In the genomic region with DNA sequence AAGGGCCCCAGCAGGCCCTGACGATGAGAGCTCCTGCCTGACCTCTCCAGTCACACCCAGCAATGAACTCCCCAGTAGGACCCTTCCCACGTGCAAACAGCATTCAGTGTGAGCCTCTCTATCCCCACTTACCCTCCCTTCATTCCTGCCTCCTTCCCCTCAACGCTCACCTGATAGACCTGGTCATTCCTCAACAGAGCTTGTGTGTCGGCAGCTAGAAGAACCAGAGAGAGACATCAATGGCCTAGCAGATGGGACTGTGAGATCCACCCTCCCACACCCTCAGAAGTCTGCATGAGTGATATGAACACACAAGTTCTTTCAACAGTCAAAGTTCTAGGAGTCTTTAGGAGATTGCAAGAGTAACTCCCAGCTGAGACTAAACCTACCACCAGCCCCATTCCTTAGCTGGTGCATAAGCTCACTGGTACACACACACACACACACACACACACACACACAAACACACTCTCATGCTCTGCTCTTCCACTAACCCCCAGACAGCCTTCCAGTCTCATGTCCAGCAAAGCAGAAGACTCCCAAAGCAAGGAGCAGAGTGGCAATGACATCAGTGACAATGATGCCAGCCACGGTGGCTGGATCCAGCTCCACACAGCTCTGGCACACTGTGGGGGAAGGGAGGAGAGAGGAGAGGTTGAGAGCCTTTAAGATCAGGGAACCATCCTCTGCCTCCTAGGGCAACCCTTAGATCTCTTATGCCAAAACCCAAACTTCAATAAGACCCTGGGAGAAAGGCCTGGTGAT, we compare ENCODE assay signal across 1 cellular context.
TF ChIP-seq lines count a peak whose summit lies in the region.

No MANE protein-coding gene starts in this region.

TF ChIP-seq in H1, 55 proteins besides CTCF, POLR2A, EP300 and RAD21:
- TF ChIP-seq TEAD4 (IDR thresholded peaks at IDR 0.05; ENCODE audit: low read depth, low read length) (no peak), CBX5 (IDR thresholded peaks at IDR 0.05; ENCODE audit: low read depth, low read length) (no peak), POU5F1 (IDR thresholded peaks at IDR 0.05; ENCODE audit: low read depth, low read length) (no peak), CHD1 (IDR thresholded peaks at IDR 0.05; ENCODE audit: low read depth, low read length) (no peak), POLR2AphosphoS5 (IDR thresholded peaks at IDR 0.05; ENCODE audit: low read depth, low read length) (no peak), SP2 (IDR thresholded peaks at IDR 0.05; ENCODE audit: low read length) (no peak), SIN3A (conservative IDR thresholded peaks at IDR 0.05 in 1 of 2, IDR thresholded peaks at IDR 0.05 in 1 of 2; ENCODE audit: low read depth in 1 of 2, low read length in 2 of 2) (no peak), TBP (IDR thresholded peaks at IDR 0.05; ENCODE audit: low read depth, low read length) (no peak), EZH2 (IDR thresholded peaks at IDR 0.05; ENCODE audit: low read depth, low read length, severe bottlenecking) (no peak), CBX8 (IDR thresholded peaks at IDR 0.05; ENCODE audit: borderline replicate concordance, low read depth, low read length) (no peak), SP1 (IDR thresholded peaks at IDR 0.05; ENCODE audit: low read depth, low read length) (no peak), RFX5 (IDR thresholded peaks at IDR 0.05; ENCODE audit: borderline replicate concordance, low read depth, low read length) (no peak), EGR1 (IDR thresholded peaks at IDR 0.05; ENCODE audit: borderline replicate concordance, low read depth, low read length) (no peak), CREB1 (IDR thresholded peaks at IDR 0.05) (no peak), ASH2L (IDR thresholded peaks at IDR 0.05; ENCODE audit: low read length) (no peak), JUN (IDR thresholded peaks at IDR 0.05; ENCODE audit: low read depth, low read length) (no peak), BCL11A (IDR thresholded peaks at IDR 0.05; ENCODE audit: low read depth in 2 of 2, low read length in 2 of 2) (no peak), RBBP5 (IDR thresholded peaks at IDR 0.05; ENCODE audit: borderline replicate concordance, low read depth, low read length) (no peak)
- TF ChIP-seq, protein P1, sequence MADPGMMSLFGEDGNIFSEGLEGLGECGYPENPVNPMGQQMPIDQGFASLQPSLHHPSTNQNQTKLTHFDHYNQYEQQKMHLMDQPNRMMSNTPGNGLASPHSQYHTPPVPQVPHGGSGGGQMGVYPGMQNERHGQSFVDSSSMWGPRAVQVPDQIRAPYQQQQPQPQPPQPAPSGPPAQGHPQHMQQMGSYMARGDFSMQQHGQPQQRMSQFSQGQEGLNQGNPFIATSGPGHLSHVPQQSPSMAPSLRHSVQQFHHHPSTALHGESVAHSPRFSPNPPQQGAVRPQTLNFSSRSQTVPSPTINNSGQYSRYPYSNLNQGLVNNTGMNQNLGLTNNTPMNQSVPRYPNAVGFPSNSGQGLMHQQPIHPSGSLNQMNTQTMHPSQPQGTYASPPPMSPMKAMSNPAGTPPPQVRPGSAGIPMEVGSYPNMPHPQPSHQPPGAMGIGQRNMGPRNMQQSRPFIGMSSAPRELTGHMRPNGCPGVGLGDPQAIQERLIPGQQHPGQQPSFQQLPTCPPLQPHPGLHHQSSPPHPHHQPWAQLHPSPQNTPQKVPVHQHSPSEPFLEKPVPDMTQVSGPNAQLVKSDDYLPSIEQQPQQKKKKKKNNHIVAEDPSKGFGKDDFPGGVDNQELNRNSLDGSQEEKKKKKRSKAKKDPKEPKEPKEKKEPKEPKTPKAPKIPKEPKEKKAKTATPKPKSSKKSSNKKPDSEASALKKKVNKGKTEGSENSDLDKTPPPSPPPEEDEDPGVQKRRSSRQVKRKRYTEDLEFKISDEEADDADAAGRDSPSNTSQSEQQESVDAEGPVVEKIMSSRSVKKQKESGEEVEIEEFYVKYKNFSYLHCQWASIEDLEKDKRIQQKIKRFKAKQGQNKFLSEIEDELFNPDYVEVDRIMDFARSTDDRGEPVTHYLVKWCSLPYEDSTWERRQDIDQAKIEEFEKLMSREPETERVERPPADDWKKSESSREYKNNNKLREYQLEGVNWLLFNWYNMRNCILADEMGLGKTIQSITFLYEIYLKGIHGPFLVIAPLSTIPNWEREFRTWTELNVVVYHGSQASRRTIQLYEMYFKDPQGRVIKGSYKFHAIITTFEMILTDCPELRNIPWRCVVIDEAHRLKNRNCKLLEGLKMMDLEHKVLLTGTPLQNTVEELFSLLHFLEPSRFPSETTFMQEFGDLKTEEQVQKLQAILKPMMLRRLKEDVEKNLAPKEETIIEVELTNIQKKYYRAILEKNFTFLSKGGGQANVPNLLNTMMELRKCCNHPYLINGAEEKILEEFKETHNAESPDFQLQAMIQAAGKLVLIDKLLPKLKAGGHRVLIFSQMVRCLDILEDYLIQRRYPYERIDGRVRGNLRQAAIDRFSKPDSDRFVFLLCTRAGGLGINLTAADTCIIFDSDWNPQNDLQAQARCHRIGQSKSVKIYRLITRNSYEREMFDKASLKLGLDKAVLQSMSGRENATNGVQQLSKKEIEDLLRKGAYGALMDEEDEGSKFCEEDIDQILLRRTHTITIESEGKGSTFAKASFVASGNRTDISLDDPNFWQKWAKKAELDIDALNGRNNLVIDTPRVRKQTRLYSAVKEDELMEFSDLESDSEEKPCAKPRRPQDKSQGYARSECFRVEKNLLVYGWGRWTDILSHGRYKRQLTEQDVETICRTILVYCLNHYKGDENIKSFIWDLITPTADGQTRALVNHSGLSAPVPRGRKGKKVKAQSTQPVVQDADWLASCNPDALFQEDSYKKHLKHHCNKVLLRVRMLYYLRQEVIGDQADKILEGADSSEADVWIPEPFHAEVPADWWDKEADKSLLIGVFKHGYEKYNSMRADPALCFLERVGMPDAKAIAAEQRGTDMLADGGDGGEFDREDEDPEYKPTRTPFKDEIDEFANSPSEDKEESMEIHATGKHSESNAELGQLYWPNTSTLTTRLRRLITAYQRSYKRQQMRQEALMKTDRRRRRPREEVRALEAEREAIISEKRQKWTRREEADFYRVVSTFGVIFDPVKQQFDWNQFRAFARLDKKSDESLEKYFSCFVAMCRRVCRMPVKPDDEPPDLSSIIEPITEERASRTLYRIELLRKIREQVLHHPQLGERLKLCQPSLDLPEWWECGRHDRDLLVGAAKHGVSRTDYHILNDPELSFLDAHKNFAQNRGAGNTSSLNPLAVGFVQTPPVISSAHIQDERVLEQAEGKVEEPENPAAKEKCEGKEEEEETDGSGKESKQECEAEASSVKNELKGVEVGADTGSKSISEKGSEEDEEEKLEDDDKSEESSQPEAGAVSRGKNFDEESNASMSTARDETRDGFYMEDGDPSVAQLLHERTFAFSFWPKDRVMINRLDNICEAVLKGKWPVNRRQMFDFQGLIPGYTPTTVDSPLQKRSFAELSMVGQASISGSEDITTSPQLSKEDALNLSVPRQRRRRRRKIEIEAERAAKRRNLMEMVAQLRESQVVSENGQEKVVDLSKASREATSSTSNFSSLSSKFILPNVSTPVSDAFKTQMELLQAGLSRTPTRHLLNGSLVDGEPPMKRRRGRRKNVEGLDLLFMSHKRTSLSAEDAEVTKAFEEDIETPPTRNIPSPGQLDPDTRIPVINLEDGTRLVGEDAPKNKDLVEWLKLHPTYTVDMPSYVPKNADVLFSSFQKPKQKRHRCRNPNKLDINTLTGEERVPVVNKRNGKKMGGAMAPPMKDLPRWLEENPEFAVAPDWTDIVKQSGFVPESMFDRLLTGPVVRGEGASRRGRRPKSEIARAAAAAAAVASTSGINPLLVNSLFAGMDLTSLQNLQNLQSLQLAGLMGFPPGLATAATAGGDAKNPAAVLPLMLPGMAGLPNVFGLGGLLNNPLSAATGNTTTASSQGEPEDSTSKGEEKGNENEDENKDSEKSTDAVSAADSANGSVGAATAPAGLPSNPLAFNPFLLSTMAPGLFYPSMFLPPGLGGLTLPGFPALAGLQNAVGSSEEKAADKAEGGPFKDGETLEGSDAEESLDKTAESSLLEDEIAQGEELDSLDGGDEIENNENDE (IDR thresholded peaks at IDR 0.05; ENCODE audit: insufficient replicate concordance, low read length), result no peak
